In genomic region chr15:69648215-69648614, GRCh38 we compare ENCODE assay signal across 10 cellular contexts.
A peak's percentile ranks its signal among the peaks of the same experiment; 100 is the strongest.
DNase-seq lines count a peak whose midpoint lies in the region; ATAC-seq lines count a peak whose summit lies in the region.
"Had no signal": no experiment of that assay in that cellular context is flagged by ENCODE, and none has a peak within 500 bp of the region (broad histone marks: within the 10 kb centered on the region; RNA-seq: fewer than 3 reads in every experiment).

No MANE protein-coding gene starts in this region.

- DNase-seq in DMS79 (lab: John Stamatoyannopoulos, UW) (peak; percentile 13), NCI-H1694 (lab: John Stamatoyannopoulos, UW) (peak; percentile 33), T-helper 17 cell (no peak), myocyte (ENCODE audit: low read depth) (peak; percentile 19), NCI-H526 (lab: John Stamatoyannopoulos, UW) (no peak), NOMO-1 treated with DMSO at 0.1 percent for 48 hours (lab: John Stamatoyannopoulos, UW; ENCODE audit: unreplicated experiment) (no peak), HT-29 (ENCODE audit: low spot score) (no peak)
- DNase-seq: activated T-cell treated with anti-CD3 and anti-CD28 coated beads, Interleukin-2, amount 50 U/mL, for 4 hours; DND-41 had no signal

- peak overlapping the region; percentile 52 for H3K4me3 Mint-ChIP-seq in T-helper 17 cell
- H3K4me3 Mint-ChIP-seq: activated T-cell treated with anti-CD3 and anti-CD28 coated beads, Interleukin-2, amount 50 U/mL, for 4 hours had no signal

- peaks cover 39% of the 10 kb centered on the region for H3K27me3 Mint-ChIP-seq in T-helper 17 cell

- no peaks in the 10 kb centered on the region for H3K9me3 ChIP-seq in T-helper 17 cell (ENCODE audit: control insufficient read depth, low read length, poor library complexity, severe bottlenecking)

- ATAC-seq in T-helper 17 cell = no peak
- no peak for ATAC-seq in GM21390 (IDR thresholded peaks at IDR 0.05; ENCODE audit: unreplicated experiment)
- ATAC-seq: activated T-cell treated with anti-CD3 and anti-CD28 coated beads, Interleukin-2, amount 50 U/mL, for 4 hours had no signal

- peaks cover 3% of the 10 kb centered on the region for H3K36me3 Mint-ChIP-seq in T-helper 17 cell (ENCODE audit: low read depth)

- peaks cover 28% of the 10 kb centered on the region for H3K4me1 Mint-ChIP-seq in T-helper 17 cell

- no peak overlapping the region for H3K27ac Mint-ChIP-seq in T-helper 17 cell

Comparison
In these comparisons a context has a peak if more than half of its experiments do, and no peak if none do; other contexts are left out.
1. DNase-seq: peak in DMS79 (single experiment), NCI-H1694 (single experiment) and myocyte (single experiment); none in T-helper 17 cell (0 of 3), NCI-H526 (0 of 2), NOMO-1 treated with DMSO at 0.1 percent for 48 hours (single experiment) and HT-29 (single experiment).